ENCODE assay signal across 1 cellular context in the genomic region with DNA sequence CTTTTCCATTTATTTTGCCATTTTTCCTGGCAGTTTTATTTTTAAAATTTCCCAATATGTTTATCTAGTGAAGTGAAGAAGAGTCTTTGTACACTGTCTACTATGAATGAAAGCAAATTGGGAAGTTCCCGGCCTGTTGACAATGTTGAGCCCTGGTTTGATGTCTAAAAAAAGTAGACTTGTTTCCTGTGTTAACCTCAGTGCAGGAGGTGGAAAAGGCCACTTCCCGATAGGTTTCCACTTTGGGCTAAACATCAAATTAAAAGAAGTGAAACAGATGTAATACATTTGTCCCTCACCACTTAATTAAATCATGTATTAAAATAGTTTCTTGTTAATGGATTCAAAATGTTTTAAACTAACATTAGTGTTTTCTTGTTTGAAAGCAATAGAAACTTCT.
TF ChIP-seq lines count a peak whose summit lies in the region.

No MANE protein-coding gene starts in this region.

TF ChIP-seq in GM12878, 131 proteins besides CTCF, POLR2A, EP300 and RAD21 (continued from another document):
- TF ChIP-seq, protein P1, sequence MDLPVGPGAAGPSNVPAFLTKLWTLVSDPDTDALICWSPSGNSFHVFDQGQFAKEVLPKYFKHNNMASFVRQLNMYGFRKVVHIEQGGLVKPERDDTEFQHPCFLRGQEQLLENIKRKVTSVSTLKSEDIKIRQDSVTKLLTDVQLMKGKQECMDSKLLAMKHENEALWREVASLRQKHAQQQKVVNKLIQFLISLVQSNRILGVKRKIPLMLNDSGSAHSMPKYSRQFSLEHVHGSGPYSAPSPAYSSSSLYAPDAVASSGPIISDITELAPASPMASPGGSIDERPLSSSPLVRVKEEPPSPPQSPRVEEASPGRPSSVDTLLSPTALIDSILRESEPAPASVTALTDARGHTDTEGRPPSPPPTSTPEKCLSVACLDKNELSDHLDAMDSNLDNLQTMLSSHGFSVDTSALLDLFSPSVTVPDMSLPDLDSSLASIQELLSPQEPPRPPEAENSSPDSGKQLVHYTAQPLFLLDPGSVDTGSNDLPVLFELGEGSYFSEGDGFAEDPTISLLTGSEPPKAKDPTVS (IDR thresholded peaks at IDR 0.05; ENCODE audit: low read depth, low read length), result no peak
- TF ChIP-seq CEBPB (IDR thresholded peaks at IDR 0.05; ENCODE audit: borderline replicate concordance in 1 of 2, low read depth in 2 of 2, low read length in 2 of 2) (no peak), NFIC (IDR thresholded peaks at IDR 0.05; ENCODE audit: low read depth, low read length) (peak; percentile 51; the same call in 1 of the 2 replicates), ESRRA (IDR thresholded peaks at IDR 0.05; ENCODE audit: low read length) (no peak), BRCA1 (IDR thresholded peaks at IDR 0.05; ENCODE audit: low read depth, low read length) (no peak), MXI1 (IDR thresholded peaks at IDR 0.05; ENCODE audit: low read depth, low read length) (no peak), SMARCA5 (IDR thresholded peaks at IDR 0.05) (no peak), SPI1 (IDR thresholded peaks at IDR 0.05; ENCODE audit: borderline replicate concordance, insufficient read depth, low read depth, low read length) (peak; percentile 25; the same call in 1 of the 2 replicates), MEF2B (IDR thresholded peaks at IDR 0.05; ENCODE audit: partially characterized antibody, poor library complexity, severe bottlenecking) (peak; percentile 69), EZH2 (IDR thresholded peaks at IDR 0.05; ENCODE audit: borderline replicate concordance, control insufficient read depth, low read depth, low read length) (no peak), SUPT20H (IDR thresholded peaks at IDR 0.05; ENCODE audit: borderline replicate concordance, control insufficient read depth, low read depth, low read length) (no peak), RFX5 (IDR thresholded peaks at IDR 0.05; ENCODE audit: low read depth, low read length) (no peak), NFXL1 (IDR thresholded peaks at IDR 0.05; ENCODE audit: borderline replicate concordance) (no peak), JUND (IDR thresholded peaks at IDR 0.05; ENCODE audit: low read depth, low read length) (no peak), SREBF1 (IDR thresholded peaks at IDR 0.05; ENCODE audit: low read length) (no peak), HDGF (IDR thresholded peaks at IDR 0.05) (no peak), MEF2A (IDR thresholded peaks at IDR 0.05; ENCODE audit: insufficient read depth, low read depth, low read length) (peak; percentile 62; the same call in 1 of the 2 replicates), IKZF2 (IDR thresholded peaks at IDR 0.05) (peak; percentile 71 to 83; a peak in 3 of 4 replicates), RUNX3 (IDR thresholded peaks at IDR 0.05; ENCODE audit: low read length) (peak; percentile 80), PAX5 (IDR thresholded peaks at IDR 0.05; ENCODE audit: borderline replicate concordance, low read depth, low read length) (peak; percentile 49; the same call in 1 of the 2 replicates), ASH2L (IDR thresholded peaks at IDR 0.05; ENCODE audit: borderline replicate concordance, low read depth) (no peak), FOS (IDR thresholded peaks at IDR 0.05; ENCODE audit: borderline replicate concordance, extremely low read depth, insufficient read length) (no peak), IKZF1 (conservative IDR thresholded peaks at IDR 0.05) (peak; percentile 75), HDAC2 (IDR thresholded peaks at IDR 0.05) (no peak)
- TF ChIP-seq, protein P2, sequence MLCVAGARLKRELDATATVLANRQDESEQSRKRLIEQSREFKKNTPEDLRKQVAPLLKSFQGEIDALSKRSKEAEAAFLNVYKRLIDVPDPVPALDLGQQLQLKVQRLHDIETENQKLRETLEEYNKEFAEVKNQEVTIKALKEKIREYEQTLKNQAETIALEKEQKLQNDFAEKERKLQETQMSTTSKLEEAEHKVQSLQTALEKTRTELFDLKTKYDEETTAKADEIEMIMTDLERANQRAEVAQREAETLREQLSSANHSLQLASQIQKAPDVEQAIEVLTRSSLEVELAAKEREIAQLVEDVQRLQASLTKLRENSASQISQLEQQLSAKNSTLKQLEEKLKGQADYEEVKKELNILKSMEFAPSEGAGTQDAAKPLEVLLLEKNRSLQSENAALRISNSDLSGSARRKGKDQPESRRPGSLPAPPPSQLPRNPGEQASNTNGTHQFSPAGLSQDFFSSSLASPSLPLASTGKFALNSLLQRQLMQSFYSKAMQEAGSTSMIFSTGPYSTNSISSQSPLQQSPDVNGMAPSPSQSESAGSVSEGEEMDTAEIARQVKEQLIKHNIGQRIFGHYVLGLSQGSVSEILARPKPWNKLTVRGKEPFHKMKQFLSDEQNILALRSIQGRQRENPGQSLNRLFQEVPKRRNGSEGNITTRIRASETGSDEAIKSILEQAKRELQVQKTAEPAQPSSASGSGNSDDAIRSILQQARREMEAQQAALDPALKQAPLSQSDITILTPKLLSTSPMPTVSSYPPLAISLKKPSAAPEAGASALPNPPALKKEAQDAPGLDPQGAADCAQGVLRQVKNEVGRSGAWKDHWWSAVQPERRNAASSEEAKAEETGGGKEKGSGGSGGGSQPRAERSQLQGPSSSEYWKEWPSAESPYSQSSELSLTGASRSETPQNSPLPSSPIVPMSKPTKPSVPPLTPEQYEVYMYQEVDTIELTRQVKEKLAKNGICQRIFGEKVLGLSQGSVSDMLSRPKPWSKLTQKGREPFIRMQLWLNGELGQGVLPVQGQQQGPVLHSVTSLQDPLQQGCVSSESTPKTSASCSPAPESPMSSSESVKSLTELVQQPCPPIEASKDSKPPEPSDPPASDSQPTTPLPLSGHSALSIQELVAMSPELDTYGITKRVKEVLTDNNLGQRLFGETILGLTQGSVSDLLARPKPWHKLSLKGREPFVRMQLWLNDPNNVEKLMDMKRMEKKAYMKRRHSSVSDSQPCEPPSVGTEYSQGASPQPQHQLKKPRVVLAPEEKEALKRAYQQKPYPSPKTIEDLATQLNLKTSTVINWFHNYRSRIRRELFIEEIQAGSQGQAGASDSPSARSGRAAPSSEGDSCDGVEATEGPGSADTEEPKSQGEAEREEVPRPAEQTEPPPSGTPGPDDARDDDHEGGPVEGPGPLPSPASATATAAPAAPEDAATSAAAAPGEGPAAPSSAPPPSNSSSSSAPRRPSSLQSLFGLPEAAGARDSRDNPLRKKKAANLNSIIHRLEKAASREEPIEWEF (IDR thresholded peaks at IDR 0.05; ENCODE audit: insufficient replicate concordance, low read depth, low read length), result no peak
- TF ChIP-seq, protein P3, sequence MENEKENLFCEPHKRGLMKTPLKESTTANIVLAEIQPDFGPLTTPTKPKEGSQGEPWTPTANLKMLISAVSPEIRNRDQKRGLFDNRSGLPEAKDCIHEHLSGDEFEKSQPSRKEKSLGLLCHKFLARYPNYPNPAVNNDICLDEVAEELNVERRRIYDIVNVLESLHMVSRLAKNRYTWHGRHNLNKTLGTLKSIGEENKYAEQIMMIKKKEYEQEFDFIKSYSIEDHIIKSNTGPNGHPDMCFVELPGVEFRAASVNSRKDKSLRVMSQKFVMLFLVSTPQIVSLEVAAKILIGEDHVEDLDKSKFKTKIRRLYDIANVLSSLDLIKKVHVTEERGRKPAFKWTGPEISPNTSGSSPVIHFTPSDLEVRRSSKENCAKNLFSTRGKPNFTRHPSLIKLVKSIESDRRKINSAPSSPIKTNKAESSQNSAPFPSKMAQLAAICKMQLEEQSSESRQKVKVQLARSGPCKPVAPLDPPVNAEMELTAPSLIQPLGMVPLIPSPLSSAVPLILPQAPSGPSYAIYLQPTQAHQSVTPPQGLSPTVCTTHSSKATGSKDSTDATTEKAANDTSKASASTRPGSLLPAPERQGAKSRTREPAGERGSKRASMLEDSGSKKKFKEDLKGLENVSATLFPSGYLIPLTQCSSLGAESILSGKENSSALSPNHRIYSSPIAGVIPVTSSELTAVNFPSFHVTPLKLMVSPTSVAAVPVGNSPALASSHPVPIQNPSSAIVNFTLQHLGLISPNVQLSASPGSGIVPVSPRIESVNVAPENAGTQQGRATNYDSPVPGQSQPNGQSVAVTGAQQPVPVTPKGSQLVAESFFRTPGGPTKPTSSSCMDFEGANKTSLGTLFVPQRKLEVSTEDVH (IDR thresholded peaks at IDR 0.05; ENCODE audit: low read depth, partially characterized antibody), result no peak
- TF ChIP-seq, protein P4, sequence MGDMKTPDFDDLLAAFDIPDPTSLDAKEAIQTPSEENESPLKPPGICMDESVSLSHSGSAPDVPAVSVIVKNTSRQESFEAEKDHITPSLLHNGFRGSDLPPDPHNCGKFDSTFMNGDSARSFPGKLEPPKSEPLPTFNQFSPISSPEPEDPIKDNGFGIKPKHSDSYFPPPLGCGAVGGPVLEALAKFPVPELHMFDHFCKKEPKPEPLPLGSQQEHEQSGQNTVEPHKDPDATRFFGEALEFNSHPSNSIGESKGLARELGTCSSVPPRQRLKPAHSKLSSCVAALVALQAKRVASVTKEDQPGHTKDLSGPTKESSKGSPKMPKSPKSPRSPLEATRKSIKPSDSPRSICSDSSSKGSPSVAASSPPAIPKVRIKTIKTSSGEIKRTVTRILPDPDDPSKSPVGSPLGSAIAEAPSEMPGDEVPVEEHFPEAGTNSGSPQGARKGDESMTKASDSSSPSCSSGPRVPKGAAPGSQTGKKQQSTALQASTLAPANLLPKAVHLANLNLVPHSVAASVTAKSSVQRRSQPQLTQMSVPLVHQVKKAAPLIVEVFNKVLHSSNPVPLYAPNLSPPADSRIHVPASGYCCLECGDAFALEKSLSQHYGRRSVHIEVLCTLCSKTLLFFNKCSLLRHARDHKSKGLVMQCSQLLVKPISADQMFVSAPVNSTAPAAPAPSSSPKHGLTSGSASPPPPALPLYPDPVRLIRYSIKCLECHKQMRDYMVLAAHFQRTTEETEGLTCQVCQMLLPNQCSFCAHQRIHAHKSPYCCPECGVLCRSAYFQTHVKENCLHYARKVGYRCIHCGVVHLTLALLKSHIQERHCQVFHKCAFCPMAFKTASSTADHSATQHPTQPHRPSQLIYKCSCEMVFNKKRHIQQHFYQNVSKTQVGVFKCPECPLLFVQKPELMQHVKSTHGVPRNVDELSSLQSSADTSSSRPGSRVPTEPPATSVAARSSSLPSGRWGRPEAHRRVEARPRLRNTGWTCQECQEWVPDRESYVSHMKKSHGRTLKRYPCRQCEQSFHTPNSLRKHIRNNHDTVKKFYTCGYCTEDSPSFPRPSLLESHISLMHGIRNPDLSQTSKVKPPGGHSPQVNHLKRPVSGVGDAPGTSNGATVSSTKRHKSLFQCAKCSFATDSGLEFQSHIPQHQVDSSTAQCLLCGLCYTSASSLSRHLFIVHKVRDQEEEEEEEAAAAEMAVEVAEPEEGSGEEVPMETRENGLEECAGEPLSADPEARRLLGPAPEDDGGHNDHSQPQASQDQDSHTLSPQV (IDR thresholded peaks at IDR 0.05), result no peak
- TF ChIP-seq, protein P5, sequence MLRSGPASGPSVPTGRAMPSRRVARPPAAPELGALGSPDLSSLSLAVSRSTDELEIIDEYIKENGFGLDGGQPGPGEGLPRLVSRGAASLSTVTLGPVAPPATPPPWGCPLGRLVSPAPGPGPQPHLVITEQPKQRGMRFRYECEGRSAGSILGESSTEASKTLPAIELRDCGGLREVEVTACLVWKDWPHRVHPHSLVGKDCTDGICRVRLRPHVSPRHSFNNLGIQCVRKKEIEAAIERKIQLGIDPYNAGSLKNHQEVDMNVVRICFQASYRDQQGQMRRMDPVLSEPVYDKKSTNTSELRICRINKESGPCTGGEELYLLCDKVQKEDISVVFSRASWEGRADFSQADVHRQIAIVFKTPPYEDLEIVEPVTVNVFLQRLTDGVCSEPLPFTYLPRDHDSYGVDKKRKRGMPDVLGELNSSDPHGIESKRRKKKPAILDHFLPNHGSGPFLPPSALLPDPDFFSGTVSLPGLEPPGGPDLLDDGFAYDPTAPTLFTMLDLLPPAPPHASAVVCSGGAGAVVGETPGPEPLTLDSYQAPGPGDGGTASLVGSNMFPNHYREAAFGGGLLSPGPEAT (IDR thresholded peaks at IDR 0.05; ENCODE audit: low read depth), result peak; percentile 52; the same call in 1 of the 2 replicates
- TF ChIP-seq, protein P6, sequence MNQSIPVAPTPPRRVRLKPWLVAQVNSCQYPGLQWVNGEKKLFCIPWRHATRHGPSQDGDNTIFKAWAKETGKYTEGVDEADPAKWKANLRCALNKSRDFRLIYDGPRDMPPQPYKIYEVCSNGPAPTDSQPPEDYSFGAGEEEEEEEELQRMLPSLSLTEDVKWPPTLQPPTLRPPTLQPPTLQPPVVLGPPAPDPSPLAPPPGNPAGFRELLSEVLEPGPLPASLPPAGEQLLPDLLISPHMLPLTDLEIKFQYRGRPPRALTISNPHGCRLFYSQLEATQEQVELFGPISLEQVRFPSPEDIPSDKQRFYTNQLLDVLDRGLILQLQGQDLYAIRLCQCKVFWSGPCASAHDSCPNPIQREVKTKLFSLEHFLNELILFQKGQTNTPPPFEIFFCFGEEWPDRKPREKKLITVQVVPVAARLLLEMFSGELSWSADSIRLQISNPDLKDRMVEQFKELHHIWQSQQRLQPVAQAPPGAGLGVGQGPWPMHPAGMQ (IDR thresholded peaks at IDR 0.05; ENCODE audit: borderline replicate concordance), result no peak
